1 cellular context compared by ENCODE assay signal in the genomic region with DNA sequence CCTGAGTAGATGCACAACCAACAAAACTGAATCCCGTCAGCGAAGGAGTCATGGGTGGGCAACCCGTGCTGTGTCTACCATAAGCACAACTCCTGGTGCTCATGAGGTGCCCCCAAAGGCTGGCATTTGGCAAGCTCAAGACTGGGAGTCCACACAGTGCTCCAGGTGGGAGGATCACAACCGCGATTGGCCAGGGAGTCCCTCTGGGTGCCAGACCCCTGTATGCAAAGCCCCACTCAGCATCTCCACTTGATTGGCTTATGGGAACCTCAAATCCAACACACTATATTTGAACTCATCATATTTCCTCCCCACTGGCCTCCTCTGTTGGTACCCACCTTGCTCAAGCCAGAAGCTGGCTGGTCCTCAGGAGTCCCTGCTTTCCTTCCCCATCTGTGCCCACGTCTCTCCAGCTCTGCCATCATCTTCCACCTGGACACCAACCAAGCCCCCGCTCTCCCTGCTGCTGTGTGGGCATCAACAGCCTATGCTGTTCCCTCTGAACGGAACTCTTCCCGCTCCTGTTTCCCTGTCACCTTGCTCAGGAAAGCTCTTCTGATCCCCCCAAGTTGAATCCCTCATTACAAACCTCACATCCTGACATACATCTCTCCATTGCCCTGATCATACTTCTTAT.
TF ChIP-seq lines count a peak whose summit lies in the region.

No MANE protein-coding gene starts in this region.

TF ChIP-seq in IMR-90, 13 proteins besides CTCF, POLR2A, EP300 and RAD21 (continued from another document):
- TF ChIP-seq, protein P1, sequence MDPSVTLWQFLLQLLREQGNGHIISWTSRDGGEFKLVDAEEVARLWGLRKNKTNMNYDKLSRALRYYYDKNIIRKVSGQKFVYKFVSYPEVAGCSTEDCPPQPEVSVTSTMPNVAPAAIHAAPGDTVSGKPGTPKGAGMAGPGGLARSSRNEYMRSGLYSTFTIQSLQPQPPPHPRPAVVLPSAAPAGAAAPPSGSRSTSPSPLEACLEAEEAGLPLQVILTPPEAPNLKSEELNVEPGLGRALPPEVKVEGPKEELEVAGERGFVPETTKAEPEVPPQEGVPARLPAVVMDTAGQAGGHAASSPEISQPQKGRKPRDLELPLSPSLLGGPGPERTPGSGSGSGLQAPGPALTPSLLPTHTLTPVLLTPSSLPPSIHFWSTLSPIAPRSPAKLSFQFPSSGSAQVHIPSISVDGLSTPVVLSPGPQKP (IDR thresholded peaks at IDR 0.05; ENCODE audit: borderline replicate concordance, low read depth, low read length) = no peak
- no peak for TF ChIP-seq CEBPB (IDR thresholded peaks at IDR 0.05; ENCODE audit: low read depth, low read length)
- no peak for TF ChIP-seq CHD1 (IDR thresholded peaks at IDR 0.05; ENCODE audit: low read depth, low read length)
- TF ChIP-seq, protein P2, sequence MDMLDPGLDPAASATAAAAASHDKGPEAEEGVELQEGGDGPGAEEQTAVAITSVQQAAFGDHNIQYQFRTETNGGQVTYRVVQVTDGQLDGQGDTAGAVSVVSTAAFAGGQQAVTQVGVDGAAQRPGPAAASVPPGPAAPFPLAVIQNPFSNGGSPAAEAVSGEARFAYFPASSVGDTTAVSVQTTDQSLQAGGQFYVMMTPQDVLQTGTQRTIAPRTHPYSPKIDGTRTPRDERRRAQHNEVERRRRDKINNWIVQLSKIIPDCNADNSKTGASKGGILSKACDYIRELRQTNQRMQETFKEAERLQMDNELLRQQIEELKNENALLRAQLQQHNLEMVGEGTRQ (IDR thresholded peaks at IDR 0.05; ENCODE audit: low read depth, low read length) = no peak
- no peak for TF ChIP-seq SMC3 (IDR thresholded peaks at IDR 0.05; ENCODE audit: low read depth, low read length)
- TF ChIP-seq FOS (IDR thresholded peaks at IDR 0.05; ENCODE audit: low read depth, low read length) = no peak
- no peak for TF ChIP-seq NFE2L2 (IDR thresholded peaks at IDR 0.05; ENCODE audit: low read depth, low read length)
